ENCODE assay signal across 8 cellular contexts in genomic region chr11:36288442-36289225, GRCh38. TPM values are rescaled to one million over a fixed set of nuclear protein-coding genes. Genes with fewer than 3 reads are reported as not detected.
A peak's percentile ranks its signal among the peaks of the same experiment; 100 is the strongest.
DNase-seq lines count a peak whose midpoint lies in the region; ATAC-seq and TF ChIP-seq lines count a peak whose summit lies in the region.

No MANE protein-coding gene starts in this region.

- H3K4me3 Mint-ChIP-seq in CD8-positive, alpha-beta memory T cell, result peak overlapping the region; percentile 85 to 97 (median 95)

- no peak for DNase-seq in CD8-positive, alpha-beta memory T cell
- no peak for DNase-seq in breast epithelium (ENCODE audit: low spot score in 2 of 2)
- no peak for DNase-seq in iPS-NIHi7 (ENCODE audit: extremely low spot score)
- no peak for DNase-seq in ureter (ENCODE audit: low spot score)
- DNase-seq in stimulated activated CD4-positive, alpha-beta T cell treated with anti-CD3 and anti-CD28 coated beads, Interleukin-2, amount 100 ng/mL, for 24 hours, result no peak

- H3K36me3 Mint-ChIP-seq in CD8-positive, alpha-beta memory T cell, result peaks cover 0 to 6% (median 4%) of the 10 kb centered on the region in 3 donors

- H2AFZ ChIP-seq in Loucy (ENCODE audit: low read length), result peak overlapping the region; percentile 92

- H3K27ac Mint-ChIP-seq in CD8-positive, alpha-beta memory T cell, result peak overlapping the region; percentile 44 to 97 (median 93)

- POLR2A ChIA-PET in CD8-positive, alpha-beta memory T cell (lab: Charles Lee), result interaction anchor here (0.7 kb wide), 1 partner anchor 87 kb away, joined by 4 read pairs; no protein-coding TSS in a partner anchor

- H3K36me3 ChIP-seq in CD8-positive, alpha-beta memory T cell (ENCODE audit: insufficient read depth, low read length), result no peaks in the 10 kb centered on the region
- no peaks in the 10 kb centered on the region for H3K36me3 ChIP-seq in Loucy (ENCODE audit: insufficient read depth, low read length)
- no peaks in the 10 kb centered on the region for H3K36me3 ChIP-seq in breast epithelium
- no peaks in the 10 kb centered on the region for H3K36me3 ChIP-seq in mesodermal cell (ENCODE audit: control insufficient read depth, insufficient read depth, low read length)

- H3K27me3 Mint-ChIP-seq in CD8-positive, alpha-beta memory T cell, result peaks cover 0 to under 1% of the 10 kb centered on the region in 2 donors

- 59 to 65% methylated on average over 26 of the region's 31 CpGs for WGBS in mesodermal cell (ENCODE audit: insufficient coverage in 2 of 2), 2 experiments

- intact Hi-C loops in breast epithelium (cut with DNase I; ENCODE audit: low total_unique reads), result no loop called here

- H3K4me1 Mint-ChIP-seq in CD8-positive, alpha-beta memory T cell, result peaks cover 40 to 56% (median 52%) of the 10 kb centered on the region in 3 donors

- H3K4me2 ChIP-seq in Loucy (ENCODE audit: low read depth, low read length, poor library complexity, severe bottlenecking), result peak overlapping the region; percentile 75

- no peaks in the 10 kb centered on the region for H3F3A ChIP-seq in Loucy (ENCODE audit: low read depth)

- no peaks in the 10 kb centered on the region for H4K20me1 ChIP-seq in Loucy (ENCODE audit: insufficient read depth, low read length, poor library complexity, severe bottlenecking)

- no peak for ATAC-seq in HG02763 (IDR thresholded peaks at IDR 0.05; ENCODE audit: unreplicated experiment)

- H3K9ac ChIP-seq in Loucy (ENCODE audit: low read depth, low read length, poor library complexity, severe bottlenecking), result peak overlapping the region; percentile 67

- peaks cover 12% of the 10 kb centered on the region for H3K4me1 ChIP-seq in CD8-positive, alpha-beta memory T cell (ENCODE audit: insufficient read depth, low read length)
- H3K4me1 ChIP-seq in Loucy (ENCODE audit: insufficient read depth, low read length, poor library complexity, severe bottlenecking), result peaks cover 11% of the 10 kb centered on the region
- no peaks in the 10 kb centered on the region for H3K4me1 ChIP-seq in breast epithelium
- H3K4me1 ChIP-seq in mesodermal cell (ENCODE audit: control insufficient read depth, insufficient read depth, low read length, poor library complexity, severe bottlenecking), result peaks cover 4% of the 10 kb centered on the region

- no peaks in the 10 kb centered on the region for H3K9me3 ChIP-seq in CD8-positive, alpha-beta memory T cell (ENCODE audit: low read length)
- H3K9me3 ChIP-seq in Loucy (ENCODE audit: insufficient read depth, low read depth, low read length) (no peaks in the 10 kb centered on the region), breast epithelium (no peaks in the 10 kb centered on the region), mesodermal cell (ENCODE audit: control insufficient read depth, low read length) (no peaks in the 10 kb centered on the region)

- H3K4me3 ChIP-seq in CD8-positive, alpha-beta memory T cell (ENCODE audit: low read length), result peak overlapping the region; percentile 94
- H3K4me3 ChIP-seq in Loucy (ENCODE audit: low read length, poor library complexity, severe bottlenecking) (peak overlapping the region; percentile 82), breast epithelium (peak overlapping the region; percentile 66 to 80 (median 66)), mesodermal cell (ENCODE audit: extremely low read depth, insufficient read depth, low read length, poor library complexity, severe bottlenecking) (peak overlapping the region; percentile 79)

- H3K9me2 ChIP-seq in Loucy (replicated peaks; ENCODE audit: low read depth, low read length), result no peaks in the 10 kb centered on the region

- H3K27me3 ChIP-seq in CD8-positive, alpha-beta memory T cell (ENCODE audit: insufficient read depth, low read length, poor library complexity, severe bottlenecking), result no peaks in the 10 kb centered on the region
- H3K27me3 ChIP-seq in Loucy (ENCODE audit: insufficient read depth, low read length, poor library complexity, severe bottlenecking) (no peaks in the 10 kb centered on the region), breast epithelium (no peaks in the 10 kb centered on the region)

- TF ChIP-seq POLR2A in breast epithelium (IDR thresholded peaks at IDR 0.05), result no peak

- no peak for TF ChIP-seq CTCF in Loucy (conservative IDR thresholded peaks at IDR 0.05; ENCODE audit: low read length)
- TF ChIP-seq CTCF in breast epithelium (IDR thresholded peaks at IDR 0.05), result no peak

- CTCF ChIA-PET in CD8-positive, alpha-beta memory T cell (lab: Charles Lee), result interaction anchor here (1.0 to 3.1 kb wide), 5 partner anchors 14 to 222 kb away, joined by 3 to 14 read pairs (median 4); partner anchors contain the start of gene TRAF6

- H3K9me3 Mint-ChIP-seq in CD8-positive, alpha-beta memory T cell, result no peaks in the 10 kb centered on the region

- no peaks in the 10 kb centered on the region for H3K79me2 ChIP-seq in Loucy (ENCODE audit: insufficient read depth, low read length)

- peak overlapping the region; percentile 40 for H3K27ac ChIP-seq in CD8-positive, alpha-beta memory T cell (ENCODE audit: low read depth, low read length)
- H3K27ac ChIP-seq in breast epithelium, result peak overlapping the region; percentile 36 to 53
- peak overlapping the region; percentile 32 for H3K27ac ChIP-seq in mesodermal cell (ENCODE audit: low read depth, low read length, severe bottlenecking)

RNA-seq across cellular contexts. Expression of gene COMMD9, which starts 0.6 kb away (rescaled TPM):
- 10 to 100 TPM; 63.6 to 71.5 TPM for total RNA-seq in CD8-positive, alpha-beta memory T cell
- 76.1 TPM for polyA plus RNA-seq in CD8-positive, alpha-beta memory T cell
- total RNA-seq in breast epithelium (10 to 100 TPM; 38.3 to 61.6 (median 53.6) TPM), ureter (55.9 TPM)
- polyA plus RNA-seq in mesodermal cell (2013, experiment 1 of 2), result 48.5 TPM
- 39.9 TPM for polyA plus RNA-seq in mesodermal cell (2013, experiment 2 of 2)

RNA-seq across cellular contexts. Expression of gene PRR5L, which starts 7.5 kb away (rescaled TPM):
- 10 to 100 TPM; 28.4 to 32.5 TPM for total RNA-seq in CD8-positive, alpha-beta memory T cell
- 43.0 TPM for polyA plus RNA-seq in CD8-positive, alpha-beta memory T cell
- total RNA-seq in breast epithelium (10 to 100 TPM in 2 of 3 donors, 1 to 10 TPM in 1; 5.6 to 16.1 (median 16.0) TPM), ureter (32.9 TPM)
- 14.6 TPM for polyA plus RNA-seq in mesodermal cell (2013, experiment 1 of 2)
- 15.0 TPM for polyA plus RNA-seq in mesodermal cell (2013, experiment 2 of 2)
